9 cellular contexts compared by ENCODE assay signal in the genomic region with DNA sequence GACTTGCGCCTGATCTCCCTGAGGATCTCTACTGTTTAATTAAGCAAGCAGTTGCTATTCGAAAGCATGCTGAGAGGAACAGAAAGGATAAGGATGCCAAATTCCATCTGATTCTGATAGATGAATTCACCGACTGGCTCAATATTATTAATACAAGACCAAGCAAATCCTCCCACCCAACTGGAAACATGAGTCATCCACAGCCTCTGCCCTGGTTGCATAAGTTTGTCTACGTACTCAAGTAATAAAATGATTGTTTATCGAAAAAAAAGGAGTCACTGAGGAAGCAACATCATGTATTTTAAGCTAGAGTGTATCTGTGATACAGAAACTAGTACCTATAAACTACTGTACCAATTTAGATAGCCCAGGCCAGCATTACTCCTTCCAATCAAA. TPM values are rescaled to one million over a fixed set of nuclear protein-coding genes. Genes with fewer than 3 reads are reported as not detected.
DNase-seq lines count a peak whose midpoint lies in the region; ATAC-seq and TF ChIP-seq lines count a peak whose summit lies in the region.
"Had no signal": no experiment of that assay in that cellular context is flagged by ENCODE, and none has a peak within 500 bp of the region (broad histone marks: within the 10 kb centered on the region; RNA-seq: fewer than 3 reads in every experiment).

No MANE protein-coding gene starts in this region.

- TF ChIP-seq CTCF in osteoblast (IDR thresholded peaks at IDR 0.05; ENCODE audit: extremely low read depth, low read depth, low read length): no peak

- no peaks in the 10 kb centered on the region for H3K27me3 Mint-ChIP-seq in dendritic cell treated with granulocyte-macrophage colony-stimulating factor and Interleukin-4, amounts not matched to agents 40 ng/mL and 50 ng/mL, for 4 days

- peaks cover 0 to 29% (median 16%) of the 10 kb centered on the region in 11 experiments; a peak in 16 of 22 replicates for H3K36me3 ChIP-seq in BLaER1 treated with 17β-estradiol and CSF1 and Interleukin-3, amounts not matched to agents 10 nM and 100 nM
- no peaks in the 10 kb centered on the region for H3K36me3 ChIP-seq in osteoblast (ENCODE audit: insufficient read depth, low read length)

- H3K27ac Mint-ChIP-seq in dendritic cell treated with granulocyte-macrophage colony-stimulating factor and Interleukin-4, amounts not matched to agents 40 ng/mL and 50 ng/mL, for 4 days: peak overlapping the region; percentile 43

- peaks cover 68% of the 10 kb centered on the region for H3K79me2 ChIP-seq in osteoblast (ENCODE audit: insufficient read depth, low read length)

- peaks cover 9% of the 10 kb centered on the region for H3K9me3 Mint-ChIP-seq in dendritic cell treated with granulocyte-macrophage colony-stimulating factor and Interleukin-4, amounts not matched to agents 40 ng/mL and 50 ng/mL, for 4 days

- H3K9ac ChIP-seq in BLaER1 treated with 17β-estradiol and CSF1 and Interleukin-3, amounts not matched to agents 10 nM and 100 nM: no peak overlapping the region

- H3K4me3 Mint-ChIP-seq in dendritic cell treated with granulocyte-macrophage colony-stimulating factor and Interleukin-4, amounts not matched to agents 40 ng/mL and 50 ng/mL, for 4 days: no peak overlapping the region

- peaks cover 52% of the 10 kb centered on the region for H3K4me1 Mint-ChIP-seq in dendritic cell treated with granulocyte-macrophage colony-stimulating factor and Interleukin-4, amounts not matched to agents 40 ng/mL and 50 ng/mL, for 4 days (ENCODE audit: low read depth)

- no peak for ATAC-seq in HG02571 (IDR thresholded peaks at IDR 0.05; ENCODE audit: unreplicated experiment)

- H3K27me3 ChIP-seq in BLaER1 treated with 17β-estradiol and CSF1 and Interleukin-3, amounts not matched to agents 10 nM and 100 nM: no peaks in the 10 kb centered on the region
- H3K27me3 ChIP-seq in osteoblast (ENCODE audit: insufficient read depth, low read length): no peaks in the 10 kb centered on the region

- peaks cover 13% of the 10 kb centered on the region for H3K36me3 Mint-ChIP-seq in dendritic cell treated with granulocyte-macrophage colony-stimulating factor and Interleukin-4, amounts not matched to agents 40 ng/mL and 50 ng/mL, for 4 days (ENCODE audit: low read depth)

- intact Hi-C loops in dendritic cell treated with granulocyte-macrophage colony-stimulating factor and Interleukin-4, amounts not matched to agents 40 ng/mL and 50 ng/mL, for 4 days (cut with micrococcal nuclease): no loop called here

- peak; percentile 53 for DNase-seq in MV-4-11 (lab: John Stamatoyannopoulos, UW)
- peak; percentile 62 for DNase-seq in osteoblast (ENCODE audit: insufficient read length, low spot score, missing footprints)
- no peak for DNase-seq in activated effector memory CD4-positive, alpha-beta T cell treated with anti-CD3 and anti-CD28 coated beads, Interleukin-2, amount 50 U/mL, for 16 hours
- DNase-seq in activated naive CD4-positive, alpha-beta T cell treated with Interleukin-2 at 50 U/mL for 16 hours: no peak
- DNase-seq in UCSD-AML1 (lab: John Stamatoyannopoulos, UW; ENCODE audit: unreplicated experiment): no peak
- DNase-seq: T-helper 1 cell had no signal

- peaks cover 15 to 32% (median 24%) of the 10 kb centered on the region in 11 experiments for H3K9me3 ChIP-seq in BLaER1 treated with 17β-estradiol and CSF1 and Interleukin-3, amounts not matched to agents 10 nM and 100 nM (replicated peaks in 1 of 11)
- H3K9me3 ChIP-seq in osteoblast (ENCODE audit: low read depth, low read length): no peaks in the 10 kb centered on the region

- H3K4me3 ChIP-seq in BLaER1 treated with 17β-estradiol and CSF1 and Interleukin-3, amounts not matched to agents 10 nM and 100 nM: no peak overlapping the region
- H3K4me3 ChIP-seq in osteoblast (ENCODE audit: insufficient read depth, low read length): peak overlapping the region; percentile 45

- peaks cover 0 to 46% (median 16%) of the 10 kb centered on the region in 10 experiments; a peak in 15 of 20 replicates for H3K4me1 ChIP-seq in BLaER1 treated with 17β-estradiol and CSF1 and Interleukin-3, amounts not matched to agents 10 nM and 100 nM
- H3K4me1 ChIP-seq in osteoblast (ENCODE audit: insufficient read depth, low read length): peaks cover 35% of the 10 kb centered on the region

- peak overlapping the region in 3 of 11 experiments; percentile 7 to 35 (median 15); a peak in 2 of 22 replicates for H3K27ac ChIP-seq in BLaER1 treated with 17β-estradiol and CSF1 and Interleukin-3, amounts not matched to agents 10 nM and 100 nM
- peak overlapping the region; percentile 82 for H3K27ac ChIP-seq in osteoblast (ENCODE audit: low read depth, low read length)

- peak overlapping the region; percentile 47 for H2AFZ ChIP-seq in osteoblast (ENCODE audit: low read length)

- H4K20me1 ChIP-seq in BLaER1 treated with 17β-estradiol and CSF1 and Interleukin-3, amounts not matched to agents 10 nM and 100 nM: peaks cover 7 to 90% (median 53%) of the 10 kb centered on the region in 11 experiments; a peak in 21 of 22 replicates
- peaks cover 13% of the 10 kb centered on the region for H4K20me1 ChIP-seq in osteoblast (ENCODE audit: insufficient read depth, low read length)

- peak overlapping the region in 7 of 11 experiments; percentile 4 to 73 (median 33); a peak in 10 of 22 replicates for H3K4me2 ChIP-seq in BLaER1 treated with 17β-estradiol and CSF1 and Interleukin-3, amounts not matched to agents 10 nM and 100 nM
- peak overlapping the region; percentile 70 for H3K4me2 ChIP-seq in osteoblast (ENCODE audit: insufficient read depth, low read length)

RNA-seq across cellular contexts. Expression of a gene that starts 26.0 kb away (rescaled TPM):
- 17.4 and 18.0 TPM in 2 replicates for total RNA-seq in osteoblast

RNA-seq across cellular contexts. Expression of a gene that starts 39.3 kb away (rescaled TPM):
- 10.9 and 13.8 TPM in 2 replicates for total RNA-seq in osteoblast

Comparison
In these comparisons a context has a peak if more than half of its experiments do, and no peak if none do; other contexts are left out.
1. DNase-seq: peak in MV-4-11 (single experiment) and osteoblast (single experiment); none in activated effector memory CD4-positive, alpha-beta T cell treated with anti-CD3 and anti-CD28 coated beads, Interleukin-2, amount 50 U/mL, for 16 hours (single experiment), activated naive CD4-positive, alpha-beta T cell treated with Interleukin-2 at 50 U/mL for 16 hours (single experiment) and UCSD-AML1 (single experiment).